15 cellular contexts compared by ENCODE assay signal in the genomic region with DNA sequence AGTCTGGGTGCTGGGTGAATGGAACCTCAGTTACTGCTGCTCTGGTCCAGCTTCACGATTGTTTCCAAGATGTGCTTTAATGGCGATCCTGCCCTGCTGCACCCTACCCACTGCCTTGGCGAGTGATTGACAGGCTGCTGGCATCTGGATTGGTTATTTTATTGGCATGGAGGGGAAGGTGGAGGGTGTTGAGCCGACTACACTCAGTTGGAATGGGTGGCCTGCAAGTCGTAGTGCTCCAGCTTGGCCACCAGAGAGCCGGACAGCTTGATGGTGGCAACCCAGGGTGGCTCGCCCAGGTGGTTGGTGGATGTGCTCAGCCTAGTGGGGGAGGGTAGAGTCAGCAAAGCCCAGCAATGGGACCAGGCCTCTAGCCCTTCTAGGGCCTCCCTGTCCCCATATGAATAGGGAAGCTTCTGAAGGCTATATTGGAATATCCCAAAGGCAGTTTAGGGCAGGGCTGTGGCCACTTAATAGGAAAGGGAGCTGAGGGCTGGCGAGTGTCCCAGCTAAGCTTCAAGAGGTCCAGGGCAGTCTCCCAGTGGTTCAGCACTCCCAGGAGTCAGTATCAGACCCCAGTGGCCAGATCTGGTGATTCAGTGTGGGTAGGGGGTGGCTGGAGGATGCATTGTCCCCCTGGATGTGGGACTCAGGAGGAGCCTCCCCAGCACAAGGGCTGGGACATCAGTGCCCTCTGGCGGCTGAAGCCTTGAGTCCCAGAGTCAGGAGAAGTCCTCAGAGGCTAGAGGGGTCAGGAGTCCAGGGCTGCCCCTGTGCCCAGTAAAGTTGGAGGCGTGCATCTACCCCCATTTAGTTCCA. TPM values are rescaled to one million over a fixed set of nuclear protein-coding genes. Genes with fewer than 3 reads are reported as not detected.
DNase-seq lines count a peak whose midpoint lies in the region; ATAC-seq, FAIRE-seq and TF ChIP-seq lines count a peak whose summit lies in the region.
"Had no signal": no experiment of that assay in that cellular context is flagged by ENCODE, and none has a peak within 500 bp of the region (broad histone marks: within the 10 kb centered on the region; RNA-seq: fewer than 3 reads in every experiment).

No MANE protein-coding gene starts in this region.

- peaks cover 16% of the 10 kb centered on the region for H3K27me3 Mint-ChIP-seq in endothelial cell (ENCODE audit: unreplicated experiment)
- peaks cover 5% of the 10 kb centered on the region for H3K27me3 Mint-ChIP-seq in activated T-helper 2 cell treated with anti-CD3 and anti-CD28 coated beads, Interferon-gamma antibody, Interleukin-2, Interleukin-4, amounts not matched to agents 10 μg/mL and 5 μg/mL and 100 μg/mL, durations not matched to agents 14 hours and 24 hours and 36 hours (ENCODE audit: low read depth)

- no peaks in the 10 kb centered on the region for H3K27me3 ChIP-seq in PC-3 (ENCODE audit: low read length)
- no peaks in the 10 kb centered on the region for H3K27me3 ChIP-seq in small intestine (ENCODE audit: control insufficient read depth in 2 of 2, insufficient read depth in 2 of 2, low read length in 2 of 2)
- H3K27me3 ChIP-seq in upper lobe of left lung: peaks cover 0 to 18% (median 3%) of the 10 kb centered on the region in 4 donors
- no peaks in the 10 kb centered on the region for H3K27me3 ChIP-seq in effector memory CD4-positive, alpha-beta T cell (replicated peaks; ENCODE audit: control insufficient read depth, insufficient read depth, low read length, poor library complexity, severe bottlenecking)
- H3K27me3 ChIP-seq: body of pancreas, Peyer's patch, testis had no signal

- no peaks in the 10 kb centered on the region for H3K79me2 ChIP-seq in PC-3 (ENCODE audit: low read length)

- H3K9me3 ChIP-seq in PC-3 (ENCODE audit: low read length): no peaks in the 10 kb centered on the region
- H3K9me3 ChIP-seq in small intestine (ENCODE audit: control insufficient read depth, low read depth): no peaks in the 10 kb centered on the region
- no peaks in the 10 kb centered on the region for H3K9me3 ChIP-seq in upper lobe of left lung
- no peaks in the 10 kb centered on the region for H3K9me3 ChIP-seq in effector memory CD4-positive, alpha-beta T cell (ENCODE audit: control insufficient read depth, low read length)
- H3K9me3 ChIP-seq: body of pancreas, Peyer's patch, testis had no signal

- H3K4me3 ChIP-seq in PC-3 (ENCODE audit: low read length): no peak overlapping the region
- no peak overlapping the region for H3K4me3 ChIP-seq in small intestine (ENCODE audit: low read depth in 1 of 2, low read length in 2 of 2)
- no peak overlapping the region for H3K4me3 ChIP-seq in upper lobe of left lung
- H3K4me3 ChIP-seq in effector memory CD4-positive, alpha-beta T cell (ENCODE audit: insufficient read depth, low read depth, low read length, poor library complexity, severe bottlenecking): no peak overlapping the region
- H3K4me3 ChIP-seq: body of pancreas, Peyer's patch, testis had no signal

- intact Hi-C loops in PC-3 (cut with micrococcal nuclease): loop anchor here (5.0 kb wide), 1 partner anchor 47 kb away; the partner anchor contains the start of gene CATSPERG
- intact Hi-C loops in activated T-helper 2 cell treated with anti-CD3 and anti-CD28 coated beads, Interferon-gamma antibody, Interleukin-2, Interleukin-4, amounts not matched to agents 10 μg/mL and 5 μg/mL and 100 μg/mL, durations not matched to agents 14 hours and 24 hours and 36 hours (cut with micrococcal nuclease): loop anchor here (5.0 kb wide), 1 partner anchor 152 kb away; no protein-coding TSS in a partner anchor

- CTCF ChIA-PET in PC-3 (lab: Charles Lee): interaction anchor here (0.5 kb wide), 1 partner anchor 48 kb away, joined by 3 read pairs; no protein-coding TSS in a partner anchor

- no peak overlapping the region for H3K4me2 ChIP-seq in PC-3 (ENCODE audit: low read length)

- H3K36me3 ChIP-seq in PC-3 (ENCODE audit: low read depth, low read length) (peaks cover 16% of the 10 kb centered on the region), small intestine (ENCODE audit: control insufficient read depth in 2 of 2, insufficient read depth in 2 of 2, low read length in 2 of 2) (peaks cover 12 to 22% of the 10 kb centered on the region in 2 donors), upper lobe of left lung (peaks cover 17 to 61% (median 51%) of the 10 kb centered on the region in 4 donors)
- H3K36me3 ChIP-seq in effector memory CD4-positive, alpha-beta T cell (ENCODE audit: control insufficient read depth, insufficient read depth, low read length): peaks cover 44% of the 10 kb centered on the region

- no peak for FAIRE-seq in small intestine (lab: Jason Lieb, UNC)

- POLR2A ChIA-PET in PC-3 (lab: Charles Lee; ENCODE audit: unreplicated experiment): interaction anchor here (0.6 kb wide), 1 partner anchor 968 kb away, joined by 4 read pairs; no protein-coding TSS in a partner anchor

- H3K9ac ChIP-seq in PC-3 (ENCODE audit: low read length): no peak overlapping the region

- BruUV-seq in PC-3 (replicated peaks; lab: Mats Ljungman, UMichigan): no TSS peak

- no peaks in the 10 kb centered on the region for H4K20me1 ChIP-seq in PC-3 (ENCODE audit: low read length)

- peak; percentile 47 for DNase-seq in NCI-H82 (lab: John Stamatoyannopoulos, UW)
- DNase-seq in NCI-H82 treated with DMSO at 0.1 percent for 48 hours (lab: John Stamatoyannopoulos, UW; ENCODE audit: unreplicated experiment): no peak
- DNase-seq in PC-3: peak; percentile 19
- peak; percentile 60 for DNase-seq in endothelial cell (ENCODE audit: low spot score)
- DNase-seq in small intestine: peak; percentile 33
- no peak for DNase-seq in activated T-helper 2 cell treated with anti-CD3 and anti-CD28 coated beads, Interferon-gamma antibody, Interleukin-2, Interleukin-4, amounts not matched to agents 10 μg/mL and 5 μg/mL and 100 μg/mL, durations not matched to agents 14 hours and 24 hours and 36 hours (ENCODE audit: low spot score)
- DNase-seq in upper lobe of left lung: no peak
- DNase-seq in effector memory CD4-positive, alpha-beta T cell: no peak
- DNase-seq: activated CD4-positive, alpha-beta T cell treated with anti-CD3 and anti-CD28 coated beads, Interleukin-2, amount 50 U/mL, for 1 hour; body of pancreas; naive B cell; NCI-H1092 treated with DMSO at 0.1 percent for 48 hours; Peyer's patch; testis had no signal

- TF ChIP-seq POLR2A in upper lobe of left lung (IDR thresholded peaks at IDR 0.05): no peak

- 78 to 86% (median 79%) methylated on average over 10 of the region's 10 CpGs for WGBS in small intestine, 3 donors
- WGBS in upper lobe of left lung, 2 donors: 84% methylated on average over 6 to 10 of the region's 10 CpGs

- no peak overlapping the region for H2AFZ ChIP-seq in PC-3 (ENCODE audit: low read length)

- H3K4me3 Mint-ChIP-seq in endothelial cell (ENCODE audit: unreplicated experiment): no peak overlapping the region
- no peak overlapping the region for H3K4me3 Mint-ChIP-seq in activated T-helper 2 cell treated with anti-CD3 and anti-CD28 coated beads, Interferon-gamma antibody, Interleukin-2, Interleukin-4, amounts not matched to agents 10 μg/mL and 5 μg/mL and 100 μg/mL, durations not matched to agents 14 hours and 24 hours and 36 hours (ENCODE audit: low read depth)

- ATAC-seq in PC-3 (no peak), upper lobe of left lung (ENCODE audit: low FRiP score in 2 of 2) (no peak)
- ATAC-seq: body of pancreas had no signal

- H3K9me3 Mint-ChIP-seq in endothelial cell (ENCODE audit: unreplicated experiment): no peaks in the 10 kb centered on the region
- H3K9me3 Mint-ChIP-seq in activated T-helper 2 cell treated with anti-CD3 and anti-CD28 coated beads, Interferon-gamma antibody, Interleukin-2, Interleukin-4, amounts not matched to agents 10 μg/mL and 5 μg/mL and 100 μg/mL, durations not matched to agents 14 hours and 24 hours and 36 hours: no peaks in the 10 kb centered on the region

- no peak overlapping the region for H3K27ac Mint-ChIP-seq in endothelial cell (ENCODE audit: unreplicated experiment)
- no peak overlapping the region for H3K27ac Mint-ChIP-seq in activated T-helper 2 cell treated with anti-CD3 and anti-CD28 coated beads, Interferon-gamma antibody, Interleukin-2, Interleukin-4, amounts not matched to agents 10 μg/mL and 5 μg/mL and 100 μg/mL, durations not matched to agents 14 hours and 24 hours and 36 hours

- no peaks in the 10 kb centered on the region for H3F3A ChIP-seq in PC-3 (ENCODE audit: low read length, unreplicated experiment)

- no peak for TF ChIP-seq EP300 in upper lobe of left lung (IDR thresholded peaks at IDR 0.05)

- H3K9me2 ChIP-seq in PC-3 (replicated peaks; ENCODE audit: low read length): no peaks in the 10 kb centered on the region

- H3K4me1 Mint-ChIP-seq in endothelial cell (ENCODE audit: unreplicated experiment): peaks cover 8% of the 10 kb centered on the region
- H3K4me1 Mint-ChIP-seq in activated T-helper 2 cell treated with anti-CD3 and anti-CD28 coated beads, Interferon-gamma antibody, Interleukin-2, Interleukin-4, amounts not matched to agents 10 μg/mL and 5 μg/mL and 100 μg/mL, durations not matched to agents 14 hours and 24 hours and 36 hours (ENCODE audit: low read depth): peaks cover 11% of the 10 kb centered on the region

- TF ChIP-seq CTCF in PC-3 (conservative IDR thresholded peaks at IDR 0.05; ENCODE audit: low read depth, low read length) (peak; percentile 43), endothelial cell (IDR thresholded peaks at IDR 0.05; ENCODE audit: unreplicated experiment) (no peak), upper lobe of left lung (IDR thresholded peaks at IDR 0.05) (no peak)

- H3K4me1 ChIP-seq in PC-3 (ENCODE audit: insufficient read depth, low read length) (peaks cover 3% of the 10 kb centered on the region; the same call in 1 of the 2 replicates), small intestine (ENCODE audit: control insufficient read depth in 2 of 2, insufficient read depth in 1 of 2, low read depth in 1 of 2, low read length in 1 of 2) (peaks cover 2 to 12% of the 10 kb centered on the region in 2 donors), upper lobe of left lung (peaks cover 33 to 40% (median 35%) of the 10 kb centered on the region in 4 donors)
- H3K4me1 ChIP-seq in effector memory CD4-positive, alpha-beta T cell (ENCODE audit: control insufficient read depth, insufficient read depth, low read length, poor library complexity, severe bottlenecking): peaks cover 33% of the 10 kb centered on the region

- peaks cover 24% of the 10 kb centered on the region for H3K36me3 Mint-ChIP-seq in endothelial cell (ENCODE audit: low read depth, unreplicated experiment)
- peaks cover 50% of the 10 kb centered on the region for H3K36me3 Mint-ChIP-seq in activated T-helper 2 cell treated with anti-CD3 and anti-CD28 coated beads, Interferon-gamma antibody, Interleukin-2, Interleukin-4, amounts not matched to agents 10 μg/mL and 5 μg/mL and 100 μg/mL, durations not matched to agents 14 hours and 24 hours and 36 hours (ENCODE audit: low read depth)

- H3K27ac ChIP-seq in PC-3 (ENCODE audit: low read length) (no peak overlapping the region), small intestine (ENCODE audit: low read depth in 1 of 2, low read length in 1 of 2) (no peak overlapping the region), upper lobe of left lung (no peak overlapping the region)
- H3K27ac ChIP-seq in effector memory CD4-positive, alpha-beta T cell (ENCODE audit: insufficient read depth, low read length, poor library complexity, severe bottlenecking): no peak overlapping the region
- H3K27ac ChIP-seq: body of pancreas, Peyer's patch, testis had no signal

RNA-seq across cellular contexts. Expression of gene GGN, which starts 3.4 kb away (rescaled TPM):
- total RNA-seq in PC-3 (2014; rRNA removed) (0.29 and 0.73 TPM in 2 replicates), endothelial cell (ENCODE audit: unreplicated experiment) (0.74 TPM), upper lobe of left lung (1 to 10 TPM in 3 of 6 donors, under 1 TPM in 3; 0.44 to 8.4 (median 0.95) TPM)
- 10 to 100 TPM in 2 of 3 donors, 1 to 10 TPM in 1; 1.7 to 16.1 (median 14.6) TPM for polyA plus RNA-seq in small intestine
- 0.71 TPM in 1 of 2 replicates, not detected in the other for total RNA-seq in activated T-helper 2 cell treated with anti-CD3 and anti-CD28 coated beads, Interferon-gamma antibody, Interleukin-2, Interleukin-4, amounts not matched to agents 10 μg/mL and 5 μg/mL and 100 μg/mL, durations not matched to agents 14 hours and 24 hours and 36 hours

RNA-seq across cellular contexts. Expression of gene SPRED3, which starts 4.1 kb away (rescaled TPM):
- total RNA-seq in PC-3 (2014; rRNA removed) (3.1 and 4.1 TPM in 2 replicates), endothelial cell (ENCODE audit: unreplicated experiment) (3.2 TPM), upper lobe of left lung (1 to 10 TPM in 3 of 6 donors, under 1 TPM in 3; 0.11 to 2.1 (median 0.85) TPM)
- polyA plus RNA-seq in small intestine: 1 to 10 TPM in 2 of 3 donors, under 1 TPM in 1; 0.85 to 2.7 (median 2.5) TPM
- 3.2 TPM in 2 replicates for total RNA-seq in activated T-helper 2 cell treated with anti-CD3 and anti-CD28 coated beads, Interferon-gamma antibody, Interleukin-2, Interleukin-4, amounts not matched to agents 10 μg/mL and 5 μg/mL and 100 μg/mL, durations not matched to agents 14 hours and 24 hours and 36 hours

RNA-seq across cellular contexts. Expression of gene PSMD8, which starts 10.0 kb away (rescaled TPM):
- 290 and 367 TPM in 2 replicates for total RNA-seq in PC-3 (2014; rRNA removed)
- 137 TPM for total RNA-seq in endothelial cell (ENCODE audit: unreplicated experiment)
- polyA plus RNA-seq in small intestine: 100 to 1,000 TPM; 147 to 182 (median 149) TPM
- 286 and 299 TPM in 2 replicates for total RNA-seq in activated T-helper 2 cell treated with anti-CD3 and anti-CD28 coated beads, Interferon-gamma antibody, Interleukin-2, Interleukin-4, amounts not matched to agents 10 μg/mL and 5 μg/mL and 100 μg/mL, durations not matched to agents 14 hours and 24 hours and 36 hours
- total RNA-seq in upper lobe of left lung: 100 to 1,000 TPM in 4 of 6 donors, 10 to 100 TPM in 2; 66.0 to 213 (median 121) TPM

RNA-seq across cellular contexts. Expression of gene FAM98C, which starts 18.5 kb away (rescaled TPM):
- 23.5 and 53.6 TPM in 2 replicates for total RNA-seq in PC-3 (2014; rRNA removed)
- 10.6 TPM for total RNA-seq in endothelial cell (ENCODE audit: unreplicated experiment)
- 10 to 100 TPM; 23.6 to 47.2 (median 46.5) TPM for polyA plus RNA-seq in small intestine
- total RNA-seq in activated T-helper 2 cell treated with anti-CD3 and anti-CD28 coated beads, Interferon-gamma antibody, Interleukin-2, Interleukin-4, amounts not matched to agents 10 μg/mL and 5 μg/mL and 100 μg/mL, durations not matched to agents 14 hours and 24 hours and 36 hours: 32.7 and 34.5 TPM in 2 replicates
- total RNA-seq in upper lobe of left lung: 10 to 100 TPM; 16.0 to 75.4 (median 24.2) TPM

RNA-seq across cellular contexts. Expression of gene RASGRP4, which starts 41.6 kb away (rescaled TPM):
- total RNA-seq in PC-3 (2014; rRNA removed) (not detected in 2 replicates), endothelial cell (ENCODE audit: unreplicated experiment) (8.1 TPM), upper lobe of left lung (10 to 100 TPM in 4 of 6 donors, 1 to 10 TPM in 2; 4.4 to 17.5 (median 12.6) TPM)
- under 1 TPM; 0.22 to 0.87 (median 0.81) TPM for polyA plus RNA-seq in small intestine
- 17.6 and 20.0 TPM in 2 replicates for total RNA-seq in activated T-helper 2 cell treated with anti-CD3 and anti-CD28 coated beads, Interferon-gamma antibody, Interleukin-2, Interleukin-4, amounts not matched to agents 10 μg/mL and 5 μg/mL and 100 μg/mL, durations not matched to agents 14 hours and 24 hours and 36 hours
- total RNA-seq: A673 had no signal

Comparison
In these comparisons a context has a peak if more than half of its experiments do, and no peak if none do; other contexts are left out.
1. DNase-seq: peak in NCI-H82 (single experiment), PC-3 (single experiment), endothelial cell (single experiment) and small intestine (single experiment); none in NCI-H82 treated with DMSO at 0.1 percent for 48 hours (single experiment), activated T-helper 2 cell treated with anti-CD3 and anti-CD28 coated beads, Interferon-gamma antibody, Interleukin-2, Interleukin-4, amounts not matched to agents 10 μg/mL and 5 μg/mL and 100 μg/mL, durations not matched to agents 14 hours and 24 hours and 36 hours (single experiment), upper lobe of left lung (0 of 2) and effector memory CD4-positive, alpha-beta T cell (0 of 3).